ENCODE assay signal across 10 cellular contexts in the genomic region with DNA sequence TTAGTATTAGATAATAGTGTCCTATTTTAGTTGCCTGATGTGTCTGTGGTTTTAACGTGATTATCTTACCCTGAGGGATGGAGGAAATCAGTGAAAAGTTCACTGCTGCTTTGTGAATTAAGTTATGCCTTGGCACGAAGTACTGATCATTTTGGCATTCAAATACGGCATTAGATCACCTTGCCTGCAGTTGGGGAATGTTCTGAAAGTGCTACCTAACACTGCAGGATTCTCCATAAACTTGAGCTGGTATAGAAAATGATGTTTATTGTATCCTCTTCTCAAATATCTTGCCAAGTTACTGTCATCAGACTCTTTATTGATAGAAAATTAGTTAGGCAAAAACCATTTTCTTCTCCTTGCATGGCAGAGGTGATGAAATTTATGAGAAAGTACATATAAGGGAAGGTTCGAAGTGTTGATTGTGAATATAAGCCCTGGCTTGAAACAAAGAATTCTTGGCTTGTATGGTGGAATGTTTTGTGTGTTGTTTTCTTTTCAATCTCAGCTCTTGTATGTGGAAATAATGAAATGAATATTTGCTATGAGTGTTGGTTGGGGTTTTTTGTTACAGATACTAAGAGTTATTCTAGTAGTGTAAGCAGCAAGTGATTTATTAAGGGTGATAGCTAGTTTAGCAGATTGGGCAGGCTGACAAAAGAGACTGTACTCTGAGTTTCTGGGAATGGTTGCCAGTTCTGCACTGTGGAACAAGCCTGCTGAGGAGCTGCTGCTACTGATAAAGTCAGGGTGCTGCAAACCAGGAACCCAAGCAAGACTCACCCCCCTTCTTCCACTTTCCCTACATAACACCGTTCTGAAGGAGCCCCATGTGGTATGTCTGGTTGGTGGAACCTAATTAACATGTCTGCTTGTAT. TPM values are rescaled to one million over a fixed set of nuclear protein-coding genes. Genes with fewer than 3 reads are reported as not detected.
DNase-seq lines count a peak whose midpoint lies in the region; ATAC-seq, FAIRE-seq and TF ChIP-seq lines count a peak whose summit lies in the region.
"Had no signal": no experiment of that assay in that cellular context is flagged by ENCODE, and none has a peak within 500 bp of the region (broad histone marks: within the 10 kb centered on the region; RNA-seq: fewer than 3 reads in every experiment).

No MANE protein-coding gene starts in this region.

- H3K36me3 ChIP-seq in DOHH2 (ENCODE audit: control insufficient read depth, low read length) (peaks cover 5% of the 10 kb centered on the region; the same call in 1 of the 2 replicates), endothelial cell of umbilical vein (ENCODE audit: control insufficient read depth in 2 of 2, extremely low read depth in 1 of 2, insufficient read depth in 2 of 2, low read length in 2 of 2) (no peaks in the 10 kb centered on the region)

- H3K4me3 ChIP-seq in DOHH2 (ENCODE audit: low read length) (peak overlapping the region; percentile 1; the same call in 1 of the 2 replicates), endothelial cell of umbilical vein (replicated peaks in 1 of 3; ENCODE audit: insufficient read depth in 1 of 3, low read depth in 1 of 3, low read length in 3 of 3) (no peak overlapping the region)

- H3K9me3 Mint-ChIP-seq in nephron progenitor cell = peaks cover 11% of the 10 kb centered on the region
- H3K9me3 Mint-ChIP-seq in activated naive CD4-positive, alpha-beta T cell treated with anti-CD3 and anti-CD28 coated beads for 36 hours = peaks cover 20% of the 10 kb centered on the region

- dilution Hi-C loops in endothelial cell of umbilical vein (cut with MboI; ENCODE audit: extremely low pct_ligation_motif_present, low sequenced_read_pairs) = no loop called here

- FAIRE-seq in endothelial cell of umbilical vein (lab: Jason Lieb, UNC) = peak; percentile 53

- intact Hi-C loops in endothelial cell of umbilical vein (cut with micrococcal nuclease) = no loop called here
- intact Hi-C loops in activated naive CD4-positive, alpha-beta T cell treated with anti-CD3 and anti-CD28 coated beads for 36 hours (cut with micrococcal nuclease) = no loop called here

- H3K27me3 ChIP-seq in DOHH2 (ENCODE audit: control insufficient read depth, low read length) (no peaks in the 10 kb centered on the region), endothelial cell of umbilical vein (ENCODE audit: control insufficient read depth in 2 of 2, insufficient read depth in 2 of 2, low read length in 2 of 2) (no peaks in the 10 kb centered on the region)

- peak overlapping the region; percentile 44 for H3K27ac Mint-ChIP-seq in nephron progenitor cell
- H3K27ac Mint-ChIP-seq in activated naive CD4-positive, alpha-beta T cell treated with anti-CD3 and anti-CD28 coated beads for 36 hours = no peak overlapping the region

- peak; percentile 37 for DNase-seq in endothelial cell of umbilical vein (ENCODE audit: low read depth, low spot score)
- no peak for DNase-seq in nephron progenitor cell
- no peak for DNase-seq in activated naive CD4-positive, alpha-beta T cell treated with anti-CD3 and anti-CD28 coated beads for 36 hours
- no peak for DNase-seq in NCI-H774 (lab: John Stamatoyannopoulos, UW)
- DNase-seq: activated gamma-delta T cell treated with Interleukin-2 at 50 U/mL for 16 hours had no signal

- H3K9me2 ChIP-seq in DOHH2 (replicated peaks; ENCODE audit: control insufficient read depth, low read length) = no peaks in the 10 kb centered on the region

- ATAC-seq in HG03342 (IDR thresholded peaks at IDR 0.05; ENCODE audit: unreplicated experiment) (peak; percentile 65), HG03354 (IDR thresholded peaks at IDR 0.05; ENCODE audit: poor library complexity, severe bottlenecking, unreplicated experiment) (no peak), GM21528 (IDR thresholded peaks at IDR 0.05; ENCODE audit: low FRiP score, unreplicated experiment) (no peak)

- no peaks in the 10 kb centered on the region for H3K9me1 ChIP-seq in endothelial cell of umbilical vein (replicated peaks; ENCODE audit: control insufficient read depth, extremely low read depth, insufficient read depth, low read length)

- no peak overlapping the region for H3K9ac ChIP-seq in endothelial cell of umbilical vein (replicated peaks; ENCODE audit: extremely low read depth, insufficient read depth, low read length)
- H3K9ac ChIP-seq: parathyroid adenoma had no signal

- H3K79me2 ChIP-seq in DOHH2 (ENCODE audit: control insufficient read depth, low read length) (peaks cover 47% of the 10 kb centered on the region), endothelial cell of umbilical vein (ENCODE audit: control insufficient read depth, insufficient read depth, low read length) (no peaks in the 10 kb centered on the region)

- H2AFZ ChIP-seq in endothelial cell of umbilical vein (ENCODE audit: low read depth, low read length) = no peak overlapping the region
- H2AFZ ChIP-seq: parathyroid adenoma had no signal

- BruUV-seq in endothelial cell of umbilical vein (replicated peaks; lab: Mats Ljungman, UMichigan) = no TSS peak

- H3K27ac ChIP-seq in DOHH2 (ENCODE audit: low read depth, low read length) (no peak overlapping the region), endothelial cell of umbilical vein (ENCODE audit: insufficient read depth, low read depth, low read length) (no peak overlapping the region)
- H3K27ac ChIP-seq: parathyroid adenoma had no signal

- no peak for TF ChIP-seq POLR2A in endothelial cell of umbilical vein (IDR thresholded peaks at IDR 0.05; ENCODE audit: low read depth, low read length)

- TF ChIP-seq CTCF in DOHH2 (IDR thresholded peaks at IDR 0.05; ENCODE audit: low read depth, low read length, poor library complexity, severe bottlenecking) (no peak), endothelial cell of umbilical vein (IDR thresholded peaks at IDR 0.05; ENCODE audit: extremely low read depth in 1 of 2, insufficient read depth in 1 of 2, low read depth in 1 of 2, low read length in 2 of 2) (no peak), nephron progenitor cell (IDR thresholded peaks at IDR 0.05) (no peak)

- peaks cover 15% of the 10 kb centered on the region for H3K4me1 Mint-ChIP-seq in nephron progenitor cell
- H3K4me1 Mint-ChIP-seq in activated naive CD4-positive, alpha-beta T cell treated with anti-CD3 and anti-CD28 coated beads for 36 hours (ENCODE audit: low read depth) = peaks cover 34% of the 10 kb centered on the region

- POLR2A ChIA-PET in endothelial cell of umbilical vein (lab: Charles Lee) = no interaction called here

- H3K36me3 Mint-ChIP-seq in nephron progenitor cell (ENCODE audit: low read depth) = peaks cover 40% of the 10 kb centered on the region
- H3K36me3 Mint-ChIP-seq in activated naive CD4-positive, alpha-beta T cell treated with anti-CD3 and anti-CD28 coated beads for 36 hours (ENCODE audit: low read depth) = peaks cover 33% of the 10 kb centered on the region

- H4K20me1 ChIP-seq in DOHH2 (ENCODE audit: control insufficient read depth, insufficient read depth, low read depth, low read length) (no peaks in the 10 kb centered on the region), endothelial cell of umbilical vein (replicated peaks; ENCODE audit: control insufficient read depth, extremely low read depth, insufficient read depth, low read length) (no peaks in the 10 kb centered on the region)

- peaks cover 56% of the 10 kb centered on the region for H3K4me1 ChIP-seq in DOHH2 (ENCODE audit: control insufficient read depth, low read length)
- no peaks in the 10 kb centered on the region for H3K4me1 ChIP-seq in endothelial cell of umbilical vein (ENCODE audit: control insufficient read depth, extremely low read depth, insufficient read depth, low read length)

- peak overlapping the region; percentile 44 for H3K4me2 ChIP-seq in DOHH2 (ENCODE audit: low read length)
- H3K4me2 ChIP-seq in endothelial cell of umbilical vein (ENCODE audit: insufficient read depth, low read length) = no peak overlapping the region

- CTCF ChIA-PET in endothelial cell of umbilical vein (lab: Charles Lee) = interaction anchor here (1.0 kb wide), 1 partner anchor 196 kb away, joined by 3 read pairs; no protein-coding TSS in a partner anchor
- CTCF ChIA-PET in activated naive CD4-positive, alpha-beta T cell treated with anti-CD3 and anti-CD28 coated beads for 36 hours (lab: Charles Lee) = interaction anchor here (0.7 kb wide), 1 partner anchor 49 kb away, joined by 3 read pairs; no protein-coding TSS in a partner anchor

- no peaks in the 10 kb centered on the region for H3F3A ChIP-seq in DOHH2 (ENCODE audit: control insufficient read depth, insufficient read depth)

- H3K4me3 Mint-ChIP-seq in nephron progenitor cell = no peak overlapping the region
- no peak overlapping the region for H3K4me3 Mint-ChIP-seq in activated naive CD4-positive, alpha-beta T cell treated with anti-CD3 and anti-CD28 coated beads for 36 hours

- H3K27me3 Mint-ChIP-seq in nephron progenitor cell (ENCODE audit: low read depth, poor library complexity) = no peaks in the 10 kb centered on the region
- H3K27me3 Mint-ChIP-seq in activated naive CD4-positive, alpha-beta T cell treated with anti-CD3 and anti-CD28 coated beads for 36 hours (ENCODE audit: low read depth) = no peaks in the 10 kb centered on the region

- H3K9me3 ChIP-seq in DOHH2 (ENCODE audit: control insufficient read depth, insufficient read depth, low read length) (peaks cover 4% of the 10 kb centered on the region; the same call in 1 of the 2 replicates), endothelial cell of umbilical vein (replicated peaks; ENCODE audit: control insufficient read depth, insufficient read depth, low read length) (no peaks in the 10 kb centered on the region)

TF ChIP-seq in endothelial cell of umbilical vein, 7 proteins besides CTCF, POLR2A, EP300 and RAD21 (continues in another document):
- TF ChIP-seq GATA2 (IDR thresholded peaks at IDR 0.05; ENCODE audit: insufficient read depth, insufficient read length, low read depth, low read length) = no peak
- TF ChIP-seq JUN (IDR thresholded peaks at IDR 0.05; ENCODE audit: borderline replicate concordance, insufficient read depth, insufficient read length, low read depth) = no peak
- TF ChIP-seq POLR2AphosphoS5 (IDR thresholded peaks at IDR 0.05; ENCODE audit: insufficient read depth, low read depth, low read length) = no peak
- no peak for TF ChIP-seq FOS (IDR thresholded peaks at IDR 0.05; ENCODE audit: borderline replicate concordance, insufficient read depth, low read length)
- no peak for TF ChIP-seq MYC (IDR thresholded peaks at IDR 0.05; ENCODE audit: low read depth, low read length)

RNA-seq across cellular contexts. Expression of a gene that starts 35.3 kb away (rescaled TPM):
- total RNA-seq in endothelial cell of umbilical vein = 26.6 and 28.5 TPM in 2 replicates
- polyA plus RNA-seq in endothelial cell of umbilical vein = 11.4 and 13.3 TPM in 2 replicates
- 13.6 and 13.7 TPM in 2 replicates for polyA plus RNA-seq in endothelial cell of umbilical vein (2011; cell fraction: cytosol; rRNA removed)
- 38.6 and 40.2 TPM in 2 replicates for polyA plus RNA-seq in endothelial cell of umbilical vein (2011; cell fraction: nucleus; rRNA removed)
- polyA plus RNA-seq in endothelial cell of umbilical vein (2012) = 11.9 and 22.6 TPM in 2 replicates
- 24.3 and 28.2 TPM in 2 replicates for polyA minus RNA-seq in endothelial cell of umbilical vein
- polyA minus RNA-seq in endothelial cell of umbilical vein (2011; cell fraction: cytosol; rRNA and poly(A)+ RNA removed) = 92.7 TPM
- 39.8 and 54.1 TPM in 2 replicates for polyA minus RNA-seq in endothelial cell of umbilical vein (2011; cell fraction: nucleus; rRNA and poly(A)+ RNA removed)
- total RNA-seq in activated naive CD4-positive, alpha-beta T cell treated with anti-CD3 and anti-CD28 coated beads for 36 hours = 10 to 100 TPM; 33.2 to 34.6 TPM
